ENCODE assay signal across 1 cellular context in the genomic region with DNA sequence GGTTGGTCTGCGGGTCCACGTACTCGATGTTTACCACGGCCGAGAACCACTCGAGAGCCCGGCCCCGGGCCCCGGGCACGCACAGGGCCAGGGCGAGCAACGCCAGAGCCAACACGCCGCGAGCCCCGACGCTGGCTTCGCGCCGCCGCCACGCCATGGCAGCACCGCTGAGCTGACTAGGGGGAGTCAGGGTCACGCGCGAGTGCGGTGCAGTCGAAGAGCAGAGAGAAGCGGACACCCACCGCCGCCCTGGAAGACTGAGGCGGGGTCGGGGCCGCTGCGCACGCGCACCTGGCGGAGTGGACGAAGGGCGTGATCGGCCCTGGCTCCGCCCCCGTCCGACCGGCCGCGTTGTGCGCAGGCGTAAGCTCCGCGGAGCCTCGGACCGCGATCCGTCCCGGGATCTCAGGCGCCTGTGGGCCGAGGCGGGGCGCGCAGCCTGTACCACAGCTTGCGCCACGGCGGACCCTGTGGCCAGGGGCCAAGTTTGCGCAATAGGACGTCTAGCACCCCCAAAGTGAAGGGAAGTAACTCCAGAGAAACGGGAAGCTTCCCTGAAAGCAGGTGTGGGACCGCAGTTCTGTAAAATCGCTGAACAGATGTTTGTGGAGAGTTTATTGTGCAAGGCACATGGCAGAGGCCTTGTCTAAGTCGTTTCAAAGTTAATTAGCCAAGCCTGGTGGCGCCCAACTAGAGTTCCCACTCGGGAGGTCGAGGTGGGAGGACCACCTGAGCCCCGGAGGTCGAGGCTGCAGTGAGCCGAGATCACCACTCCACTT.
TF ChIP-seq lines count a peak whose summit lies in the region.

A gene with protein sequence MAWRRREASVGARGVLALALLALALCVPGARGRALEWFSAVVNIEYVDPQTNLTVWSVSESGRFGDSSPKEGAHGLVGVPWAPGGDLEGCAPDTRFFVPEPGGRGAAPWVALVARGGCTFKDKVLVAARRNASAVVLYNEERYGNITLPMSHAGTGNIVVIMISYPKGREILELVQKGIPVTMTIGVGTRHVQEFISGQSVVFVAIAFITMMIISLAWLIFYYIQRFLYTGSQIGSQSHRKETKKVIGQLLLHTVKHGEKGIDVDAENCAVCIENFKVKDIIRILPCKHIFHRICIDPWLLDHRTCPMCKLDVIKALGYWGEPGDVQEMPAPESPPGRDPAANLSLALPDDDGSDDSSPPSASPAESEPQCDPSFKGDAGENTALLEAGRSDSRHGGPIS (minus strand): TSS at position 270 of the 779 bp plus-strand sequence. CDS start 113 bp downstream, at position 157.

TF ChIP-seq in HepG2, 621 proteins besides CTCF, POLR2A, EP300 and RAD21 (continued from another document and continues in another):
- TF ChIP-seq, protein P1, sequence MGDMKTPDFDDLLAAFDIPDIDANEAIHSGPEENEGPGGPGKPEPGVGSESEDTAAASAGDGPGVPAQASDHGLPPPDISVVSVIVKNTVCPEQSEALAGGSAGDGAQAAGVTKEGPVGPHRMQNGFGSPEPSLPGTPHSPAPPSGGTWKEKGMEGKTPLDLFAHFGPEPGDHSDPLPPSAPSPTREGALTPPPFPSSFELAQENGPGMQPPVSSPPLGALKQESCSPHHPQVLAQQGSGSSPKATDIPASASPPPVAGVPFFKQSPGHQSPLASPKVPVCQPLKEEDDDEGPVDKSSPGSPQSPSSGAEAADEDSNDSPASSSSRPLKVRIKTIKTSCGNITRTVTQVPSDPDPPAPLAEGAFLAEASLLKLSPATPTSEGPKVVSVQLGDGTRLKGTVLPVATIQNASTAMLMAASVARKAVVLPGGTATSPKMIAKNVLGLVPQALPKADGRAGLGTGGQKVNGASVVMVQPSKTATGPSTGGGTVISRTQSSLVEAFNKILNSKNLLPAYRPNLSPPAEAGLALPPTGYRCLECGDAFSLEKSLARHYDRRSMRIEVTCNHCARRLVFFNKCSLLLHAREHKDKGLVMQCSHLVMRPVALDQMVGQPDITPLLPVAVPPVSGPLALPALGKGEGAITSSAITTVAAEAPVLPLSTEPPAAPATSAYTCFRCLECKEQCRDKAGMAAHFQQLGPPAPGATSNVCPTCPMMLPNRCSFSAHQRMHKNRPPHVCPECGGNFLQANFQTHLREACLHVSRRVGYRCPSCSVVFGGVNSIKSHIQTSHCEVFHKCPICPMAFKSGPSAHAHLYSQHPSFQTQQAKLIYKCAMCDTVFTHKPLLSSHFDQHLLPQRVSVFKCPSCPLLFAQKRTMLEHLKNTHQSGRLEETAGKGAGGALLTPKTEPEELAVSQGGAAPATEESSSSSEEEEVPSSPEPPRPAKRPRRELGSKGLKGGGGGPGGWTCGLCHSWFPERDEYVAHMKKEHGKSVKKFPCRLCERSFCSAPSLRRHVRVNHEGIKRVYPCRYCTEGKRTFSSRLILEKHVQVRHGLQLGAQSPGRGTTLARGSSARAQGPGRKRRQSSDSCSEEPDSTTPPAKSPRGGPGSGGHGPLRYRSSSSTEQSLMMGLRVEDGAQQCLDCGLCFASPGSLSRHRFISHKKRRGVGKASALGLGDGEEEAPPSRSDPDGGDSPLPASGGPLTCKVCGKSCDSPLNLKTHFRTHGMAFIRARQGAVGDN (CRISPR knock-in tag; IDR thresholded peaks at IDR 0.05): peak; percentile 99
- TF ChIP-seq CEBPG (CRISPR knock-in tag; IDR thresholded peaks at IDR 0.05): peak; percentile 100
- TF ChIP-seq, protein P2, sequence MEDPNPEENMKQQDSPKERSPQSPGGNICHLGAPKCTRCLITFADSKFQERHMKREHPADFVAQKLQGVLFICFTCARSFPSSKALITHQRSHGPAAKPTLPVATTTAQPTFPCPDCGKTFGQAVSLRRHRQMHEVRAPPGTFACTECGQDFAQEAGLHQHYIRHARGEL (CRISPR knock-in tag; IDR thresholded peaks at IDR 0.05): peak; percentile 96; the same call in 1 of the 2 replicates
- TF ChIP-seq, protein P3, sequence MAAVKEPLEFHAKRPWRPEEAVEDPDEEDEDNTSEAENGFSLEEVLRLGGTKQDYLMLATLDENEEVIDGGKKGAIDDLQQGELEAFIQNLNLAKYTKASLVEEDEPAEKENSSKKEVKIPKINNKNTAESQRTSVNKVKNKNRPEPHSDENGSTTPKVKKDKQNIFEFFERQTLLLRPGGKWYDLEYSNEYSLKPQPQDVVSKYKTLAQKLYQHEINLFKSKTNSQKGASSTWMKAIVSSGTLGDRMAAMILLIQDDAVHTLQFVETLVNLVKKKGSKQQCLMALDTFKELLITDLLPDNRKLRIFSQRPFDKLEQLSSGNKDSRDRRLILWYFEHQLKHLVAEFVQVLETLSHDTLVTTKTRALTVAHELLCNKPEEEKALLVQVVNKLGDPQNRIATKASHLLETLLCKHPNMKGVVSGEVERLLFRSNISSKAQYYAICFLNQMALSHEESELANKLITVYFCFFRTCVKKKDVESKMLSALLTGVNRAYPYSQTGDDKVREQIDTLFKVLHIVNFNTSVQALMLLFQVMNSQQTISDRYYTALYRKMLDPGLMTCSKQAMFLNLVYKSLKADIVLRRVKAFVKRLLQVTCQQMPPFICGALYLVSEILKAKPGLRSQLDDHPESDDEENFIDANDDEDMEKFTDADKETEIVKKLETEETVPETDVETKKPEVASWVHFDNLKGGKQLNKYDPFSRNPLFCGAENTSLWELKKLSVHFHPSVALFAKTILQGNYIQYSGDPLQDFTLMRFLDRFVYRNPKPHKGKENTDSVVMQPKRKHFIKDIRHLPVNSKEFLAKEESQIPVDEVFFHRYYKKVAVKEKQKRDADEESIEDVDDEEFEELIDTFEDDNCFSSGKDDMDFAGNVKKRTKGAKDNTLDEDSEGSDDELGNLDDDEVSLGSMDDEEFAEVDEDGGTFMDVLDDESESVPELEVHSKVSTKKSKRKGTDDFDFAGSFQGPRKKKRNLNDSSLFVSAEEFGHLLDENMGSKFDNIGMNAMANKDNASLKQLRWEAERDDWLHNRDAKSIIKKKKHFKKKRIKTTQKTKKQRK (IDR thresholded peaks at IDR 0.05; ENCODE audit: low read length): no peak
- TF ChIP-seq, protein P4, sequence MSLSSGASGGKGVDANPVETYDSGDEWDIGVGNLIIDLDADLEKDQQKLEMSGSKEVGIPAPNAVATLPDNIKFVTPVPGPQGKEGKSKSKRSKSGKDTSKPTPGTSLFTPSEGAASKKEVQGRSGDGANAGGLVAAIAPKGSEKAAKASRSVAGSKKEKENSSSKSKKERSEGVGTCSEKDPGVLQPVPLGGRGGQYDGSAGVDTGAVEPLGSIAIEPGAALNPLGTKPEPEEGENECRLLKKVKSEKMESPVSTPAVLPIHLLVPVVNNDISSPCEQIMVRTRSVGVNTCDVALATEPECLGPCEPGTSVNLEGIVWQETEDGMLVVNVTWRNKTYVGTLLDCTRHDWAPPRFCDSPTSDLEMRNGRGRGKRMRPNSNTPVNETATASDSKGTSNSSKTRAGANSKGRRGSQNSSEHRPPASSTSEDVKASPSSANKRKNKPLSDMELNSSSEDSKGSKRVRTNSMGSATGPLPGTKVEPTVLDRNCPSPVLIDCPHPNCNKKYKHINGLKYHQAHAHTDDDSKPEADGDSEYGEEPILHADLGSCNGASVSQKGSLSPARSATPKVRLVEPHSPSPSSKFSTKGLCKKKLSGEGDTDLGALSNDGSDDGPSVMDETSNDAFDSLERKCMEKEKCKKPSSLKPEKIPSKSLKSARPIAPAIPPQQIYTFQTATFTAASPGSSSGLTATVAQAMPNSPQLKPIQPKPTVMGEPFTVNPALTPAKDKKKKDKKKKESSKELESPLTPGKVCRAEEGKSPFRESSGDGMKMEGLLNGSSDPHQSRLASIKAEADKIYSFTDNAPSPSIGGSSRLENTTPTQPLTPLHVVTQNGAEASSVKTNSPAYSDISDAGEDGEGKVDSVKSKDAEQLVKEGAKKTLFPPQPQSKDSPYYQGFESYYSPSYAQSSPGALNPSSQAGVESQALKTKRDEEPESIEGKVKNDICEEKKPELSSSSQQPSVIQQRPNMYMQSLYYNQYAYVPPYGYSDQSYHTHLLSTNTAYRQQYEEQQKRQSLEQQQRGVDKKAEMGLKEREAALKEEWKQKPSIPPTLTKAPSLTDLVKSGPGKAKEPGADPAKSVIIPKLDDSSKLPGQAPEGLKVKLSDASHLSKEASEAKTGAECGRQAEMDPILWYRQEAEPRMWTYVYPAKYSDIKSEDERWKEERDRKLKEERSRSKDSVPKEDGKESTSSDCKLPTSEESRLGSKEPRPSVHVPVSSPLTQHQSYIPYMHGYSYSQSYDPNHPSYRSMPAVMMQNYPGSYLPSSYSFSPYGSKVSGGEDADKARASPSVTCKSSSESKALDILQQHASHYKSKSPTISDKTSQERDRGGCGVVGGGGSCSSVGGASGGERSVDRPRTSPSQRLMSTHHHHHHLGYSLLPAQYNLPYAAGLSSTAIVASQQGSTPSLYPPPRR (CRISPR knock-in tag; IDR thresholded peaks at IDR 0.05; ENCODE audit: borderline replicate concordance): peak; percentile 90
- no peak; the same call in 1 of the 2 replicates for TF ChIP-seq ZNF674 (CRISPR knock-in tag; IDR thresholded peaks at IDR 0.05; ENCODE audit: low read depth)
- TF ChIP-seq ZBTB7B (CRISPR knock-in tag; IDR thresholded peaks at IDR 0.05): peak; percentile 99
- peak; percentile 91 for TF ChIP-seq ZNF883 (CRISPR knock-in tag; IDR thresholded peaks at IDR 0.05; ENCODE audit: not compliant biosample characterization)
- peak; percentile 78 for TF ChIP-seq ARHGAP35 (CRISPR knock-in tag; IDR thresholded peaks at IDR 0.05; ENCODE audit: borderline replicate concordance)
- TF ChIP-seq ZNF207 (IDR thresholded peaks at IDR 0.05; ENCODE audit: borderline replicate concordance): no peak
- peak; percentile 77 for TF ChIP-seq ZNF768 (CRISPR knock-in tag; IDR thresholded peaks at IDR 0.05)
- TF ChIP-seq, protein P5, sequence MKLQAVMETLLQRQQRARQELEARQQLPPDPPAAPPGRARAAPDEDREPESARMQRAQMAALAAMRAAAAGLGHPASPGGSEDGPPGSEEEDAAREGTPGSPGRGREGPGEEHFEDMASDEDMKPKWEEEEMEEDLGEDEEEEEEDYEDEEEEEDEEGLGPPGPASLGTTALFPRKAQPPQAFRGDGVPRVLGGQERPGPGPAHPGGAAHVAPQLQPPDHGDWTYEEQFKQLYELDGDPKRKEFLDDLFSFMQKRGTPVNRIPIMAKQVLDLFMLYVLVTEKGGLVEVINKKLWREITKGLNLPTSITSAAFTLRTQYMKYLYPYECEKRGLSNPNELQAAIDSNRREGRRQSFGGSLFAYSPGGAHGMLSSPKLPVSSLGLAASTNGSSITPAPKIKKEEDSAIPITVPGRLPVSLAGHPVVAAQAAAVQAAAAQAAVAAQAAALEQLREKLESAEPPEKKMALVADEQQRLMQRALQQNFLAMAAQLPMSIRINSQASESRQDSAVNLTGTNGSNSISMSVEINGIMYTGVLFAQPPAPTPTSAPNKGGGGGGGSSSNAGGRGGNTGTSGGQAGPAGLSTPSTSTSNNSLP (IDR thresholded peaks at IDR 0.05; ENCODE audit: low read depth, low read length): no peak; the same call in 1 of the 2 replicates
- TF ChIP-seq ZFP36L1 (CRISPR knock-in tag; IDR thresholded peaks at IDR 0.05): peak; percentile 88; the same call in 1 of the 2 replicates
- peak; percentile 98 for TF ChIP-seq SALL1 (CRISPR knock-in tag; IDR thresholded peaks at IDR 0.05)
- peak; percentile 98 for TF ChIP-seq DMAP1 (CRISPR knock-in tag; IDR thresholded peaks at IDR 0.05)
- TF ChIP-seq, protein P6, sequence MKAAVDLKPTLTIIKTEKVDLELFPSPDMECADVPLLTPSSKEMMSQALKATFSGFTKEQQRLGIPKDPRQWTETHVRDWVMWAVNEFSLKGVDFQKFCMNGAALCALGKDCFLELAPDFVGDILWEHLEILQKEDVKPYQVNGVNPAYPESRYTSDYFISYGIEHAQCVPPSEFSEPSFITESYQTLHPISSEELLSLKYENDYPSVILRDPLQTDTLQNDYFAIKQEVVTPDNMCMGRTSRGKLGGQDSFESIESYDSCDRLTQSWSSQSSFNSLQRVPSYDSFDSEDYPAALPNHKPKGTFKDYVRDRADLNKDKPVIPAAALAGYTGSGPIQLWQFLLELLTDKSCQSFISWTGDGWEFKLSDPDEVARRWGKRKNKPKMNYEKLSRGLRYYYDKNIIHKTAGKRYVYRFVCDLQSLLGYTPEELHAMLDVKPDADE (CRISPR knock-in tag; IDR thresholded peaks at IDR 0.05): peak; percentile 93; the same call in 1 of the 2 replicates
- peak; percentile 48 for TF ChIP-seq HNRNPK (IDR thresholded peaks at IDR 0.05; ENCODE audit: low read depth, low read length, poor library complexity, severe bottlenecking)
- TF ChIP-seq TARDBP (CRISPR knock-in tag; IDR thresholded peaks at IDR 0.05): peak; percentile 97
- TF ChIP-seq MBNL3 (CRISPR knock-in tag; conservative IDR thresholded peaks at IDR 0.05): 0 out of 2 replicates have a peak, but pooled peaks have one; percentile 22
- TF ChIP-seq RNF2 (conservative IDR thresholded peaks at IDR 0.05; ENCODE audit: low read depth): peak; percentile 82
- peak; percentile 75; the same call in 1 of the 2 replicates for TF ChIP-seq ZNF335 (CRISPR knock-in tag; IDR thresholded peaks at IDR 0.05)
- TF ChIP-seq, protein P7, sequence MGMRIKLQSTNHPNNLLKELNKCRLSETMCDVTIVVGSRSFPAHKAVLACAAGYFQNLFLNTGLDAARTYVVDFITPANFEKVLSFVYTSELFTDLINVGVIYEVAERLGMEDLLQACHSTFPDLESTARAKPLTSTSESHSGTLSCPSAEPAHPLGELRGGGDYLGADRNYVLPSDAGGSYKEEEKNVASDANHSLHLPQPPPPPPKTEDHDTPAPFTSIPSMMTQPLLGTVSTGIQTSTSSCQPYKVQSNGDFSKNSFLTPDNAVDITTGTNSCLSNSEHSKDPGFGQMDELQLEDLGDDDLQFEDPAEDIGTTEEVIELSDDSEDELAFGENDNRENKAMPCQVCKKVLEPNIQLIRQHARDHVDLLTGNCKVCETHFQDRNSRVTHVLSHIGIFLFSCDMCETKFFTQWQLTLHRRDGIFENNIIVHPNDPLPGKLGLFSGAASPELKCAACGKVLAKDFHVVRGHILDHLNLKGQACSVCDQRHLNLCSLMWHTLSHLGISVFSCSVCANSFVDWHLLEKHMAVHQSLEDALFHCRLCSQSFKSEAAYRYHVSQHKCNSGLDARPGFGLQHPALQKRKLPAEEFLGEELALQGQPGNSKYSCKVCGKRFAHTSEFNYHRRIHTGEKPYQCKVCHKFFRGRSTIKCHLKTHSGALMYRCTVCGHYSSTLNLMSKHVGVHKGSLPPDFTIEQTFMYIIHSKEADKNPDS (CRISPR knock-in tag; IDR thresholded peaks at IDR 0.05): peak; percentile 87; the same call in 1 of the 2 replicates
- no peak for TF ChIP-seq NFRKB (IDR thresholded peaks at IDR 0.05)
- peak; percentile 74; the same call in 1 of the 2 replicates for TF ChIP-seq AHR (CRISPR knock-in tag; IDR thresholded peaks at IDR 0.05)
- TF ChIP-seq CBX1 (IDR thresholded peaks at IDR 0.05; ENCODE audit: low read depth): peak; percentile 90
- TF ChIP-seq ZNF510 (CRISPR knock-in tag; IDR thresholded peaks at IDR 0.05; ENCODE audit: low read depth): peak; percentile 99
- peak; percentile 93 for TF ChIP-seq ZNF761 (CRISPR knock-in tag; conservative IDR thresholded peaks at IDR 0.05)
- TF ChIP-seq, protein P8, sequence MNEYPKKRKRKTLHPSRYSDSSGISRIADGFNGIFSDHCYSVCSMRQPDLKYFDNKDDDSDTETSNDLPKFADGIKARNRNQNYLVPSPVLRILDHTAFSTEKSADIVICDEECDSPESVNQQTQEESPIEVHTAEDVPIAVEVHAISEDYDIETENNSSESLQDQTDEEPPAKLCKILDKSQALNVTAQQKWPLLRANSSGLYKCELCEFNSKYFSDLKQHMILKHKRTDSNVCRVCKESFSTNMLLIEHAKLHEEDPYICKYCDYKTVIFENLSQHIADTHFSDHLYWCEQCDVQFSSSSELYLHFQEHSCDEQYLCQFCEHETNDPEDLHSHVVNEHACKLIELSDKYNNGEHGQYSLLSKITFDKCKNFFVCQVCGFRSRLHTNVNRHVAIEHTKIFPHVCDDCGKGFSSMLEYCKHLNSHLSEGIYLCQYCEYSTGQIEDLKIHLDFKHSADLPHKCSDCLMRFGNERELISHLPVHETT (CRISPR knock-in tag; conservative IDR thresholded peaks at IDR 0.05): peak; percentile 91
